In the genomic region with DNA sequence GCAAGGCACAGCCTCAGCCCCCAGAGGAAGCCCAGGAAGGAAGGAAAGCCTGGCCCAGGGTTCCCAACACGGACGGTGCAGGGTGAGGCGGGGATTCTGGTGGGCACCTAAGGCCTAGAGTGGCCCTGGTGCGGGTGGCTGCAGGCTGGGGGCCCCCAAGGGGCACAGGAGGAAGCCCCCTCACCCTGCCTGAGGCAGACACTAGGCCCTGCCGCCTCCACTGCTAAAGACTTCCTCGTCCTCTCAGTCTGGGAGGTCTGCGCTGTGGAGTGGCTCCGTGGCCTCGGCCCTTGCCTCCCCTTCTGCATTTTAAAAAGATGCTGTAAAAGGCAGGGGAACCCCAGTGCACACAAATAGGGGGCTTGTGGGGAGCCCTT, we compare ENCODE assay signal across 24 cellular contexts.
"Had no signal": no experiment of that assay in that cellular context is flagged by ENCODE, and none has a peak within 500 bp of the region (broad histone marks: within the 10 kb centered on the region; RNA-seq: fewer than 3 reads in every experiment).

No MANE protein-coding gene starts in this region.

- H2AFZ ChIP-seq: neural progenitor cell had no signal

- DNase-seq: natural killer cell; nucleus accumbens; retina; right lobe of liver; sigmoid colon; stimulated activated CD4-positive, alpha-beta T cell treated with anti-CD3 and anti-CD28 coated beads, Interleukin-15, amount 100 ng/mL, for 24 hours; stimulated activated CD4-positive, alpha-beta T cell treated with anti-CD3 and anti-CD28 coated beads, Interleukin-2, amount 100 ng/mL, for 24 hours; stimulated activated CD4-positive, alpha-beta T cell treated with anti-CD3 and anti-CD28 coated beads, Interleukin-2, amount 100 ng/mL, for 48 hours; stimulated activated CD4-positive, alpha-beta T cell treated with anti-CD3 and anti-CD28 coated beads, Interleukin-4, amount 100 ng/mL, for 24 hours; stimulated activated naive B cell treated with anti-CD40 and anti-IgM and Interleukin-4, amounts not matched to agents 10 μg/mL and 1 μg/mL and 100 μg/mL, for 72 hours; stimulated activated naive CD4-positive, alpha-beta T cell treated with Interleukin-2 at 50 U/mL for 16 hours; stomach; thyroid gland; trophoblast cell had no signal

- H3K4me1 ChIP-seq: pancreas, prostate gland had no signal

- ATAC-seq: natural killer cell; pancreas; right lobe of liver; stimulated activated effector memory CD8-positive, alpha-beta T cell treated with anti-CD3 and anti-CD28 coated beads, Interleukin-12 subunit alpha, Interleukin-12 subunit beta, amount 100 ng/mL, for 72 hours; stimulated activated naive B cell treated with anti-CD40 and anti-IgM and Interleukin-4, amounts not matched to agents 10 μg/mL and 1 μg/mL and 100 μg/mL, for 72 hours had no signal

- H3K36me3 ChIP-seq: neural progenitor cell, neutrophil, pancreas, prostate gland, right atrium auricular region, right lobe of liver, sigmoid colon, stomach, thoracic aorta, thyroid gland, tibial nerve, upper lobe of left lung, vagina had no signal

- H3K4me3 ChIP-seq: neural progenitor cell, pancreas, prostate gland, right atrium auricular region, right lobe of liver, sigmoid colon, stomach, thoracic aorta, thyroid gland, tibial nerve, upper lobe of left lung, vagina had no signal

- H3K9me3 ChIP-seq: neutrophil, pancreas, prostate gland, right atrium auricular region, right lobe of liver, sigmoid colon, stomach, thoracic aorta, thyroid gland, tibial nerve, upper lobe of left lung, vagina had no signal

- H3K27ac ChIP-seq: neural progenitor cell, neutrophil, pancreas, prostate gland, right atrium auricular region, right lobe of liver, sigmoid colon, stomach, thoracic aorta, thyroid gland, upper lobe of left lung, vagina had no signal

- H3K9ac ChIP-seq: neural progenitor cell had no signal
